Comparison of ENCODE assay signal across 8 cellular contexts in genomic region chr1:26306290-26307221, GRCh38. TPM values are rescaled to one million over a fixed set of nuclear protein-coding genes. Genes with fewer than 3 reads are reported as not detected.
DNase-seq lines count a peak whose midpoint lies in the region; ATAC-seq and TF ChIP-seq lines count a peak whose summit lies in the region.

Gene UBXN11, minus strand, starts transcription at chr1:26306636. Its CDS starts 3,753 bp downstream, at chr1:26302883.

- H3K9me3 ChIP-seq in OCI-LY3 (ENCODE audit: insufficient read depth, low read length) (no peaks in the 10 kb centered on the region), mononuclear cell (ENCODE audit: low read depth, low read length) (no peaks in the 10 kb centered on the region)

- H3K4me2 ChIP-seq in OCI-LY3 (ENCODE audit: low read length), result peak within 1 kb of the TSS; percentile 95

- H3K4me1 ChIP-seq in OCI-LY3 (ENCODE audit: low read length), result peaks cover 13% of the 10 kb centered on the region
- H3K4me1 ChIP-seq in mononuclear cell (ENCODE audit: insufficient read depth, low read length), result peaks cover 68% of the 10 kb centered on the region

- H3K4me3 ChIP-seq in OCI-LY3 (ENCODE audit: low read length) (peak within 1 kb of the TSS; percentile 93), epithelial cell of esophagus (ENCODE audit: low read length) (peak within 1 kb of the TSS; percentile 92), mononuclear cell (ENCODE audit: low read length) (peak within 1 kb of the TSS; percentile 78)

- H4K20me1 ChIP-seq in OCI-LY3 (ENCODE audit: insufficient read depth, low read length), result no peaks in the 10 kb centered on the region

- peak; percentile 98 for ATAC-seq in GM21528 (IDR thresholded peaks at IDR 0.05; ENCODE audit: low FRiP score, unreplicated experiment)

- H3K27me3 ChIP-seq in OCI-LY3 (ENCODE audit: low read depth, low read length), result no peaks in the 10 kb centered on the region
- H3K27me3 ChIP-seq in mononuclear cell (ENCODE audit: insufficient read depth, low read length), result no peaks in the 10 kb centered on the region

- peak within 1 kb of the TSS; percentile 74 for H3K27ac ChIP-seq in OCI-LY3 (ENCODE audit: low read length)

- peak within 1 kb of the TSS; percentile 96 for H3K9ac ChIP-seq in OCI-LY3 (ENCODE audit: low read length)

- no peak for TF ChIP-seq CTCF in OCI-LY3 (IDR thresholded peaks at IDR 0.05; ENCODE audit: low read depth, low read length)
- no peak for TF ChIP-seq CTCF in epithelial cell of esophagus (IDR thresholded peaks at IDR 0.05; ENCODE audit: insufficient read depth, low read depth, low read length, missing control alignments)

- no peaks in the 10 kb centered on the region for H3K79me2 ChIP-seq in OCI-LY3 (ENCODE audit: low read length)

- no peaks in the 10 kb centered on the region for H3K36me3 ChIP-seq in OCI-LY3 (replicated peaks; ENCODE audit: low read depth, low read length)

- DNase-seq in DMS 273 treated with DMSO at 0.1 percent for 48 hours (lab: John Stamatoyannopoulos, UW), result peak; percentile 92
- peak; percentile 96 for DNase-seq in HuH-7.5 (ENCODE audit: low spot score)
- peak; percentile 88 for DNase-seq in activated CD8-positive, alpha-beta memory T cell treated with anti-CD3 and anti-CD28 coated beads, Interleukin-2, amount 50 U/mL, for 4 hours
- peak; percentile 98 for DNase-seq in epithelial cell of esophagus (ENCODE audit: low read depth)
- peak; percentile 86 to 88 for DNase-seq in stimulated activated CD8-positive, alpha-beta memory T cell treated with anti-CD3 and anti-CD28 coated beads, Interleukin-2, amount 100 ng/mL, for 48 hours (ENCODE audit: low read depth in 2 of 2)

- peak within 1 kb of the TSS; percentile 81 for H2AFZ ChIP-seq in OCI-LY3 (ENCODE audit: low read depth, low read length)

RNA-seq across cellular contexts. Expression of gene UBXN11, which starts in this region (rescaled TPM):
- total RNA-seq in mononuclear cell, result 24.5 TPM

Comparison
In these comparisons a context has a peak if more than half of its experiments do, and no peak if none do; other contexts are left out.
1. Peak in every context shown above with its lines: DNase-seq, ATAC-seq, H3K4me3 ChIP-seq and H3K27ac ChIP-seq.